33 cellular contexts compared by ENCODE assay signal in the genomic region with DNA sequence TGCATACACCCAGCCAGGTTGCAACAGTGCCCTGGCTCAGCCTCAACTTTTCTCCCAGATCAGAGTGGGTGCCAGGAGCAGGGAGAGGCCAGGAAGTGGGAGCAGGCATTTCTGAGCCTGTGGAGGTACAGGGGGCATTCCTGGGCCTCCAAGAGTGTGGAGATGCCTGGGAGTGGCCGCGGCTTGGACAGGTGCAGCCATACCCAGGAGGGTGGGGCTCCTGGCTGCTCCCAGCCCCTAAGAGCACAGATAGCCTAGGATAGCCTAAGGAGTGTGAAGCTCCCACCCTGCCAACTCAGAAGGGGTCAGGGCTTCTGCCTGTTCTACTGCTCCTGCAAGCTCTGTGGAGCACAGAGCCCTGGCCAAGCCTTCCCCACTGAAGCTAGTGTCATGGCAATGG.
"Had no signal": no experiment of that assay in that cellular context is flagged by ENCODE, and none has a peak within 500 bp of the region (broad histone marks: within the 10 kb centered on the region; RNA-seq: fewer than 3 reads in every experiment).

No MANE protein-coding gene starts in this region.

- FAIRE-seq: astrocyte, TTC549 had no signal

- H3K27me3 ChIP-seq: adrenal gland, body of pancreas, brain microvascular endothelial cell, breast epithelium had no signal

- DNase-seq: activated B cell treated with CpG ODN at 0.5 μM for 24 hours; activated CD4-positive, alpha-beta memory T cell treated with anti-CD3 and anti-CD28 coated beads for 36 hours; activated CD4-positive, alpha-beta T cell treated with anti-CD3 and anti-CD28 coated beads for 4 hours; activated CD4-positive, alpha-beta T cell treated with anti-CD3 and anti-CD28 coated beads, Interleukin-2, amount 10 ng/mL, durations not matched to agents 24 days and 14 days; activated CD4-positive, alpha-beta T cell treated with anti-CD3 and anti-CD28 coated beads, Interleukin-2, amount 50 U/mL, for 1 hour; activated CD4-positive, alpha-beta T cell treated with anti-CD3 and anti-CD28 coated beads, Interleukin-2, amount 50 U/mL, for 4 hours; activated CD4-positive, CD25-positive, alpha-beta regulatory T cell treated with anti-CD3 and anti-CD28 coated beads, Interleukin-2, amount 50 U/mL, for 72 hours; activated CD8-positive, alpha-beta memory T cell treated with anti-CD3 and anti-CD28 coated beads, Interleukin-2, amount 50 U/mL, for 4 hours; activated CD8-positive, alpha-beta T cell treated with anti-CD3 and anti-CD28 coated beads for 36 hours; activated gamma-delta T cell treated with Interleukin-2 at 50 U/mL for 16 hours; activated naive CD4-positive, alpha-beta T cell; activated naive CD4-positive, alpha-beta T cell treated with anti-CD3 and anti-CD28 coated beads for 36 hours; activated naive CD4-positive, alpha-beta T cell treated with anti-CD3 and anti-CD28 coated beads, Interleukin-2, amount 50 U/mL, for 16 hours; activated naive CD8-positive, alpha-beta T cell treated with anti-CD3 and anti-CD28 coated beads for 36 hours; activated T-cell treated with anti-CD3 and anti-CD28 coated beads for 4 hours; activated T-cell treated with anti-CD3 and anti-CD28 coated beads, Interleukin-2, amount 50 U/mL, for 1 hour; activated T-cell treated with anti-CD3 and anti-CD28 coated beads, Interleukin-2, amount 50 U/mL, for 4 hours; activated T-cell treated with anti-CD3 and anti-CD28 coated beads, Interleukin-2, amount 50 U/mL, for 72 hours; adrenal gland; amniotic stem cell; body of pancreas; brain microvascular endothelial cell; central memory CD4-positive, alpha-beta T cell; SW 1271; T-helper 1 cell; T-helper 2 cell; T-helper 9 cell had no signal

- H3K4me1 ChIP-seq: adrenal gland, body of pancreas, breast epithelium had no signal

- ATAC-seq: activated CD8-positive, alpha-beta T cell treated with anti-CD3 and anti-CD28 coated beads for 36 hours; activated naive CD4-positive, alpha-beta T cell treated with anti-CD3 and anti-CD28 coated beads, Interleukin-2, amount 50 U/mL, for 72 hours; activated T-cell treated with anti-CD3 and anti-CD28 coated beads, Interleukin-2, amount 50 U/mL, for 4 hours; activated T-cell treated with anti-CD3 and anti-CD28 coated beads, Interleukin-2, amount 50 U/mL, for 72 hours; activated T-helper 17 cell treated with anti-CD3 and anti-CD28 coated beads, Interleukin-2, amount 50 U/mL, for 72 hours; body of pancreas had no signal

- H3K9me3 ChIP-seq: adrenal gland, body of pancreas had no signal

- H3K4me3 ChIP-seq: adrenal gland, body of pancreas, breast epithelium had no signal

- H3K36me3 ChIP-seq: adrenal gland, brain microvascular endothelial cell, breast epithelium had no signal

- H3K27ac ChIP-seq: adrenal gland, body of pancreas, brain microvascular endothelial cell, breast epithelium, VCaP had no signal
